31 cellular contexts compared by ENCODE assay signal in the genomic region with DNA sequence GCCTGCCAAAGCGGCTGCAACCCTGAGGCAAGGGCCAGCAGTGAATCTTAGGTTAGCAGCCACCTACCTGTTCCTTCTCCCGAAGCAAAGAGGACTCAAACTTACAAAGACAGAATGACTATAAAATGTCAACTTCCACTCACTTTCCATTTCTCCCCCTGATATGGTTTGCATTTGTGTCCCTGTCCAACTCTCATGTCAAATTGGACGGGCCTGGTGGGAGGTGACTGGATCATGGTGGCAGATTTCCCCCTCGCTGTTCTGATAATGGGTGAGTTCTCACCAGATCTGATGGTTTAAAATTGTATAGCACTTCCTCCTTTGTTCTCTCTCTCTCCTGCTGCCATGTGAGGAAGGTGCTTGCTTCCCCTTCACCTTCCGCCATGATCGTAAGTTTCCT.
"Had no signal": no experiment of that assay in that cellular context is flagged by ENCODE, and none has a peak within 500 bp of the region (broad histone marks: within the 10 kb centered on the region; RNA-seq: fewer than 3 reads in every experiment).

No MANE protein-coding gene starts in this region.

- H3K4me1 Mint-ChIP-seq: activated CD4-positive, alpha-beta T cell treated with anti-CD3 and anti-CD28 coated beads for 36 hours; activated CD4-positive, alpha-beta T cell treated with anti-CD3 and anti-CD28 coated beads, Interleukin-2, amount 10 ng/mL, durations not matched to agents 7 days and 5 days; activated naive CD4-positive, alpha-beta T cell treated with anti-CD3 and anti-CD28 coated beads, Interleukin-2, amount 50 U/mL, for 24 hours; activated naive CD8-positive, alpha-beta T cell treated with anti-CD3 and anti-CD28 coated beads, Interleukin-2, amount 10 ng/mL, durations not matched to agents 7 days and 5 days had no signal

- DNase-seq: activated CD4-positive, alpha-beta T cell treated with anti-CD3 and anti-CD28 coated beads for 36 hours; activated CD4-positive, alpha-beta T cell treated with anti-CD3 and anti-CD28 coated beads, Interleukin-2, amount 10 ng/mL, durations not matched to agents 7 days and 5 days; activated CD4-positive, alpha-beta T cell treated with anti-CD3 and anti-CD28 coated beads, Interleukin-2, amount 50 U/mL, for 48 hours; activated CD8-positive, alpha-beta T cell treated with anti-CD3 and anti-CD28 coated beads, Interleukin-2, amount 10 ng/mL, durations not matched to agents 7 days and 5 days; activated gamma-delta T cell; activated naive CD4-positive, alpha-beta T cell treated with Interleukin-2 at 50 U/mL for 16 hours; activated naive CD8-positive, alpha-beta T cell treated with anti-CD3 and anti-CD28 coated beads, Interleukin-2, amount 10 ng/mL, durations not matched to agents 7 days and 5 days; activated T-cell treated with anti-CD3 and anti-CD28 coated beads, Interleukin-2, amount 50 U/mL, for 24 hours; amygdala; NCI-H1048; NCI-H1105 treated with DMSO at 0.1 percent for 48 hours; NCI-H1436; NCI-H1694 treated with DMSO at 0.1 percent for 48 hours; NCI-H2029; NCI-H345; NCI-H526; NCI-H748 treated with DMSO at 0.1 percent for 48 hours; NK-92 treated with Interleukin-12 subunit alpha and Interleukin-12 subunit beta, amount 100 ng/mL, for 24 hours; PC-3; Peyer's patch; RPMI8226; SHP77 treated with DMSO at 0.1 percent for 48 hours; SK-N-SH; T-helper 1 cell; T-helper 2 cell; T-helper 9 cell; WERI-Rb-1 had no signal

- H3K27ac ChIP-seq: ascending aorta, Peyer's patch, SJSA1, WERI-Rb-1 had no signal

- H3K27me3 ChIP-seq: ascending aorta, Peyer's patch had no signal

- ATAC-seq: activated CD4-positive, alpha-beta T cell treated with anti-CD3 and anti-CD28 coated beads for 36 hours; activated CD8-positive, alpha-beta T cell treated with anti-CD3 and anti-CD28 coated beads, Interleukin-2, amount 10 ng/mL, durations not matched to agents 7 days and 5 days; PC-3 had no signal

- H3K9me3 ChIP-seq: ascending aorta, SJSA1, SK-N-SH had no signal

- H3K4me1 ChIP-seq: ascending aorta, Peyer's patch, SJSA1 had no signal

- H3K4me2 ChIP-seq: SK-N-SH had no signal

- H3K36me3 ChIP-seq: ascending aorta, Peyer's patch, SJSA1, WERI-Rb-1 had no signal

- H3K9ac ChIP-seq: SK-N-SH had no signal

- H3K27ac Mint-ChIP-seq: activated CD4-positive, alpha-beta T cell treated with anti-CD3 and anti-CD28 coated beads for 36 hours; activated CD4-positive, alpha-beta T cell treated with anti-CD3 and anti-CD28 coated beads, Interleukin-2, amount 10 ng/mL, durations not matched to agents 7 days and 5 days; activated CD8-positive, alpha-beta T cell treated with anti-CD3 and anti-CD28 coated beads, Interleukin-2, amount 10 ng/mL, durations not matched to agents 7 days and 5 days; activated naive CD4-positive, alpha-beta T cell treated with anti-CD3 and anti-CD28 coated beads, Interleukin-2, amount 50 U/mL, for 24 hours; activated naive CD8-positive, alpha-beta T cell treated with anti-CD3 and anti-CD28 coated beads, Interleukin-2, amount 10 ng/mL, durations not matched to agents 7 days and 5 days; activated T-cell treated with anti-CD3 and anti-CD28 coated beads, Interleukin-2, amount 50 U/mL, for 24 hours; activated T-helper 2 cell treated with anti-CD3 and anti-CD28 coated beads, Interferon-gamma antibody, Interleukin-2, Interleukin-4, amounts not matched to agents 10 μg/mL and 5 μg/mL and 100 μg/mL, durations not matched to agents 14 hours and 24 hours and 36 hours had no signal

- H3K27me3 Mint-ChIP-seq: activated CD4-positive, alpha-beta T cell treated with anti-CD3 and anti-CD28 coated beads for 36 hours; activated naive CD4-positive, alpha-beta T cell treated with anti-CD3 and anti-CD28 coated beads, Interleukin-2, amount 50 U/mL, for 24 hours; activated T-cell treated with anti-CD3 and anti-CD28 coated beads, Interleukin-2, amount 50 U/mL, for 24 hours had no signal

- H3K4me3 ChIP-seq: ascending aorta, Peyer's patch, SJSA1 had no signal

- H3K4me3 Mint-ChIP-seq: activated CD4-positive, alpha-beta T cell treated with anti-CD3 and anti-CD28 coated beads for 36 hours; activated CD4-positive, alpha-beta T cell treated with anti-CD3 and anti-CD28 coated beads, Interleukin-2, amount 10 ng/mL, durations not matched to agents 7 days and 5 days; activated CD8-positive, alpha-beta T cell treated with anti-CD3 and anti-CD28 coated beads, Interleukin-2, amount 10 ng/mL, durations not matched to agents 7 days and 5 days; activated naive CD4-positive, alpha-beta T cell treated with anti-CD3 and anti-CD28 coated beads, Interleukin-2, amount 50 U/mL, for 24 hours; activated naive CD8-positive, alpha-beta T cell treated with anti-CD3 and anti-CD28 coated beads, Interleukin-2, amount 10 ng/mL, durations not matched to agents 7 days and 5 days; activated T-cell treated with anti-CD3 and anti-CD28 coated beads, Interleukin-2, amount 50 U/mL, for 24 hours had no signal
